1 cellular context compared by ENCODE assay signal in genomic region chr22:39904024-39904423, GRCh38.
A peak's percentile ranks its signal among the peaks of the same experiment; 100 is the strongest.
TF ChIP-seq lines count a peak whose summit lies in the region.

No MANE protein-coding gene starts in this region.

TF ChIP-seq in GM12878, 131 proteins besides CTCF, POLR2A, EP300 and RAD21:
- 0 out of 2 replicates have a peak, but pooled peaks have one; percentile 46 for TF ChIP-seq HDGF (IDR thresholded peaks at IDR 0.05)
